10 cellular contexts compared by ENCODE assay signal in genomic region chr11:737366-737765, GRCh38. TPM values are rescaled to one million over a fixed set of nuclear protein-coding genes. Genes with fewer than 3 reads are reported as not detected.
DNase-seq lines count a peak whose midpoint lies in the region; ATAC-seq and TF ChIP-seq lines count a peak whose summit lies in the region.
"Had no signal": no experiment of that assay in that cellular context is flagged by ENCODE, and none has a peak within 500 bp of the region (broad histone marks: within the 10 kb centered on the region; RNA-seq: fewer than 3 reads in every experiment).

No MANE protein-coding gene starts in this region.

- no peak for TF ChIP-seq POLR2A in adrenal gland (IDR thresholded peaks at IDR 0.05)

- 36 to 42% (median 37%) methylated on average over 11 of the region's 11 CpGs for WGBS in psoas muscle, 3 donors
- 47 to 68% (median 60%) methylated on average over 4 to 11 of the region's 11 CpGs for WGBS in adrenal gland, 4 donors

- no peaks in the 10 kb centered on the region for H3K36me3 Mint-ChIP-seq in activated T-helper 17 cell treated with anti-CD3 and anti-CD28 coated beads, Interleukin-2, amount 50 U/mL, for 72 hours (ENCODE audit: low read depth)
- no peaks in the 10 kb centered on the region for H3K36me3 Mint-ChIP-seq in nephron progenitor cell (ENCODE audit: low read depth)

- intact Hi-C loops in psoas muscle (cut with DNase I), result no loop called here
- intact Hi-C loops in adrenal gland (cut with DNase I), result no loop called here

- H3K4me1 ChIP-seq in psoas muscle, result no peaks in the 10 kb centered on the region
- no peaks in the 10 kb centered on the region for H3K4me1 ChIP-seq in adrenal gland (replicated peaks in 1 of 2)

- H3K27me3 ChIP-seq in psoas muscle (ENCODE audit: insufficient read depth in 3 of 3, low read length in 2 of 3), result no peaks in the 10 kb centered on the region
- H3K27me3 ChIP-seq in adrenal gland, result no peaks in the 10 kb centered on the region

- H3K36me3 ChIP-seq in psoas muscle (ENCODE audit: insufficient read depth in 1 of 2, low read depth in 1 of 2), result no peaks in the 10 kb centered on the region
- H3K36me3 ChIP-seq in adrenal gland (replicated peaks in 1 of 2), result no peaks in the 10 kb centered on the region
- H3K36me3 ChIP-seq: transverse colon had no signal

- H3K9me3 Mint-ChIP-seq in activated T-helper 17 cell treated with anti-CD3 and anti-CD28 coated beads, Interleukin-2, amount 50 U/mL, for 72 hours, result no peaks in the 10 kb centered on the region
- peaks cover 24% of the 10 kb centered on the region for H3K9me3 Mint-ChIP-seq in nephron progenitor cell
- H3K9me3 Mint-ChIP-seq: activated T-helper 2 cell treated with anti-CD3 and anti-CD28 coated beads, Interferon-gamma antibody, Interleukin-2, Interleukin-4, amounts not matched to agents 10 μg/mL and 5 μg/mL and 100 μg/mL, durations not matched to agents 14 hours and 24 hours and 36 hours had no signal

- peak overlapping the region; percentile 54 for H3K27ac Mint-ChIP-seq in activated T-helper 17 cell treated with anti-CD3 and anti-CD28 coated beads, Interleukin-2, amount 50 U/mL, for 72 hours
- H3K27ac Mint-ChIP-seq in nephron progenitor cell, result peak overlapping the region; percentile 64
- H3K27ac Mint-ChIP-seq: activated T-helper 2 cell treated with anti-CD3 and anti-CD28 coated beads, Interferon-gamma antibody, Interleukin-2, Interleukin-4, amounts not matched to agents 10 μg/mL and 5 μg/mL and 100 μg/mL, durations not matched to agents 14 hours and 24 hours and 36 hours had no signal

- H3K4me3 Mint-ChIP-seq in activated T-helper 17 cell treated with anti-CD3 and anti-CD28 coated beads, Interleukin-2, amount 50 U/mL, for 72 hours, result peak overlapping the region; percentile 67
- H3K4me3 Mint-ChIP-seq in nephron progenitor cell, result peak overlapping the region; percentile 8

- peaks cover 7% of the 10 kb centered on the region for H3K4me1 Mint-ChIP-seq in activated T-helper 17 cell treated with anti-CD3 and anti-CD28 coated beads, Interleukin-2, amount 50 U/mL, for 72 hours
- peaks cover 16% of the 10 kb centered on the region for H3K4me1 Mint-ChIP-seq in nephron progenitor cell

- ATAC-seq in activated T-helper 17 cell treated with anti-CD3 and anti-CD28 coated beads, Interleukin-2, amount 50 U/mL, for 72 hours (replicated peaks), result peak; percentile 14
- ATAC-seq in psoas muscle, result no peak

- peak; percentile 34 for DNase-seq in KBM-7
- DNase-seq in nephron progenitor cell, result no peak
- DNase-seq in psoas muscle, result no peak
- DNase-seq in adrenal gland, result no peak
- DNase-seq in stimulated activated CD4-positive, alpha-beta T cell treated with anti-CD3 and anti-CD28 coated beads, Interleukin-12 subunit alpha, Interleukin-12 subunit beta, amount 100 ng/mL, for 4 hours, result no peak
- DNase-seq: EL; stimulated activated CD4-positive, alpha-beta T cell treated with anti-CD3 and anti-CD28 coated beads, Interleukin-2, amount 100 ng/mL, for 48 hours; transverse colon had no signal

- H3K4me3 ChIP-seq in psoas muscle (no peak overlapping the region), adrenal gland (no peak overlapping the region)
- H3K4me3 ChIP-seq: transverse colon had no signal

- in situ Hi-C loops in KBM-7 (cut with MboI; ENCODE audit: low pct_unique_long_range_greater_than_20kb, low sequenced_read_pairs), result no loop called here

- no peaks in the 10 kb centered on the region for H3K27me3 Mint-ChIP-seq in activated T-helper 17 cell treated with anti-CD3 and anti-CD28 coated beads, Interleukin-2, amount 50 U/mL, for 72 hours
- H3K27me3 Mint-ChIP-seq in nephron progenitor cell (ENCODE audit: low read depth, poor library complexity), result peaks cover 29% of the 10 kb centered on the region

- no peak for TF ChIP-seq CTCF in nephron progenitor cell (IDR thresholded peaks at IDR 0.05)
- TF ChIP-seq CTCF in psoas muscle (IDR thresholded peaks at IDR 0.05), result no peak
- no peak for TF ChIP-seq CTCF in adrenal gland (IDR thresholded peaks at IDR 0.05)

- H3K9me3 ChIP-seq in psoas muscle, result no peaks in the 10 kb centered on the region
- no peaks in the 10 kb centered on the region for H3K9me3 ChIP-seq in adrenal gland (replicated peaks in 1 of 3)
- H3K9me3 ChIP-seq: transverse colon had no signal

- H3K27ac ChIP-seq in psoas muscle (no peak overlapping the region), adrenal gland (no peak overlapping the region)
- H3K27ac ChIP-seq: transverse colon had no signal

RNA-seq across cellular contexts. Expression of gene TALDO1, which starts 9.9 kb away (rescaled TPM):
- 100 to 1,000 TPM; 131 to 255 TPM for total RNA-seq in activated T-helper 17 cell treated with anti-CD3 and anti-CD28 coated beads, Interleukin-2, amount 50 U/mL, for 72 hours
- total RNA-seq in psoas muscle (100 to 1,000 TPM in 1 of 4 donors, 10 to 100 TPM in 3; 77.7 to 140 (median 81.8) TPM), adrenal gland (100 to 1,000 TPM; 133 to 167 (median 153) TPM)
- polyA plus RNA-seq in psoas muscle (10 to 100 TPM; 58.7 to 77.6 (median 65.9) TPM), adrenal gland (100 to 1,000 TPM in 2 of 3 donors, 10 to 100 TPM in 1; 64.3 to 117 (median 100) TPM)

RNA-seq across cellular contexts. Expression of gene EPS8L2, which starts 31.3 kb away (rescaled TPM):
- total RNA-seq in activated T-helper 17 cell treated with anti-CD3 and anti-CD28 coated beads, Interleukin-2, amount 50 U/mL, for 72 hours, result 10 to 100 TPM; 23.6 to 34.6 TPM
- total RNA-seq in psoas muscle, result 1 to 10 TPM in 3 of 4 donors, under 1 TPM in 1; 0.89 to 3.1 (median 1.5) TPM
- under 1 TPM; 0.47 to 0.63 (median 0.56) TPM for polyA plus RNA-seq in psoas muscle
- 10 to 100 TPM; 13.8 to 57.7 (median 36.0) TPM for total RNA-seq in adrenal gland
- 10 to 100 TPM in 2 of 3 donors, 1 to 10 TPM in 1; 9.7 to 51.9 (median 25.6) TPM for polyA plus RNA-seq in adrenal gland

RNA-seq across cellular contexts. Expression of gene GATD1, which starts 39.9 kb away (rescaled TPM):
- total RNA-seq in activated T-helper 17 cell treated with anti-CD3 and anti-CD28 coated beads, Interleukin-2, amount 50 U/mL, for 72 hours, result 10 to 100 TPM; 42.3 to 60.9 TPM
- 10 to 100 TPM; 13.6 to 32.6 (median 22.2) TPM for total RNA-seq in psoas muscle
- polyA plus RNA-seq in psoas muscle, result 10 to 100 TPM; 11.0 to 20.9 (median 17.7) TPM
- 100 to 1,000 TPM in 4 of 8 donors, 10 to 100 TPM in 4; 43.3 to 156 (median 96.9) TPM for total RNA-seq in adrenal gland
- polyA plus RNA-seq in adrenal gland, result 100 to 1,000 TPM in 1 of 3 donors, 10 to 100 TPM in 2; 20.3 to 176 (median 49.3) TPM

RNA-seq across cellular contexts. Expression of gene TMEM80, which starts 41.8 kb away (rescaled TPM):
- total RNA-seq in activated T-helper 17 cell treated with anti-CD3 and anti-CD28 coated beads, Interleukin-2, amount 50 U/mL, for 72 hours, result 10 to 100 TPM; 11.7 to 14.6 TPM
- 10 to 100 TPM in 2 of 4 donors, 1 to 10 TPM in 2; 5.9 to 15.7 (median 9.7) TPM for total RNA-seq in psoas muscle
- 10 to 100 TPM in 2 of 3 donors, 1 to 10 TPM in 1; 7.4 to 16.3 (median 10.1) TPM for polyA plus RNA-seq in psoas muscle
- 10 to 100 TPM; 11.1 to 85.3 (median 34.7) TPM for total RNA-seq in adrenal gland
- polyA plus RNA-seq in adrenal gland, result 10 to 100 TPM; 14.8 to 33.8 (median 26.0) TPM

RNA-seq across cellular contexts. Expression of gene DEAF1, which starts 42.3 kb away (rescaled TPM):
- 10 to 100 TPM; 43.2 to 56.0 TPM for total RNA-seq in activated T-helper 17 cell treated with anti-CD3 and anti-CD28 coated beads, Interleukin-2, amount 50 U/mL, for 72 hours
- total RNA-seq in psoas muscle, result 10 to 100 TPM; 15.0 to 30.0 (median 21.0) TPM
- 10 to 100 TPM; 12.5 to 18.1 (median 15.3) TPM for polyA plus RNA-seq in psoas muscle
- total RNA-seq in adrenal gland, result 10 to 100 TPM; 32.8 to 57.3 (median 53.7) TPM
- 100 to 1,000 TPM in 1 of 3 donors, 10 to 100 TPM in 2; 20.6 to 131 (median 67.0) TPM for polyA plus RNA-seq in adrenal gland
